24 cellular contexts compared by ENCODE assay signal in the genomic region with DNA sequence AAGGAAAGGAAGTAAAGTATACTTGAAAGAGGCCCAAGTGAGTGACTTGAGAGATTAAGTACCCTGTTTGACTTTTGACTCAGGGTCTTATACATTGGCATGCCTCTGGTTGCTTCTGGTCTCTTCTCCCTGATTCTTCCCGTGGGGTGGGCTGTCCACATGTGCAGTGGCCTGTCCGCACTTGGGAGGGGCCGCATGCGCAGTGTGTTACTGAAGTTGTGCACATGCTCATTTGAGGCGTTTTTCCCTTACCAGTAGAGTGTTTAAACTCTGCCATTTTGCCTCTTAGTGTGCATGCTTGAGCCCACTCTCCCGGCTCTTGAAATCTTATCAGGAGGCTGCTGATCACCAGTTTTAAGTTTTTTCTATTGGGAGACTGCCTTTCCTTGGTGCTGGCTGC.
"Had no signal": no experiment of that assay in that cellular context is flagged by ENCODE, and none has a peak within 500 bp of the region (broad histone marks: within the 10 kb centered on the region; RNA-seq: fewer than 3 reads in every experiment).

No MANE protein-coding gene starts in this region.

- DNase-seq: activated CD4-positive, alpha-beta T cell treated with anti-CD3 and anti-CD28 coated beads for 48 hours; activated CD4-positive, alpha-beta T cell treated with anti-CD3 and anti-CD28 coated beads, Interleukin-2, amount 50 U/mL, for 48 hours; activated CD8-positive, alpha-beta memory T cell treated with anti-CD3 and anti-CD28 coated beads for 24 hours; activated effector memory CD4-positive, alpha-beta T cell treated with Interleukin-2 at 50 U/mL for 16 hours; activated naive CD4-positive, alpha-beta T cell treated with Interleukin-2 at 50 U/mL for 16 hours; anterior cingulate cortex; effector CD8-positive, alpha-beta T cell; kidney glomerular epithelial cell; mammary epithelial cell; naive B cell; nephron progenitor cell; ovary; retina; sigmoid colon; small intestine; stimulated activated CD4-positive, alpha-beta T cell treated with anti-CD3 and anti-CD28 coated beads, Interleukin-4, amount 100 ng/mL, for 24 hours; stimulated activated naive CD8-positive, alpha-beta T cell treated with anti-CD3 and anti-CD28 coated beads, Interleukin-15, amount 100 ng/mL, for 72 hours; substantia nigra; WERI-Rb-1 had no signal

- H3K27me3 ChIP-seq: ovary, sigmoid colon had no signal

- H3K36me3 ChIP-seq: ovary, prostate gland, sigmoid colon, WERI-Rb-1 had no signal

- ATAC-seq: activated CD4-positive, CD25-positive, alpha-beta regulatory T cell treated with anti-CD3 and anti-CD28 coated beads, Interleukin-2, amount 50 U/mL, for 24 hours; left lobe of liver; stimulated activated effector memory CD8-positive, alpha-beta T cell treated with anti-CD3 and anti-CD28 coated beads, Interleukin-12 subunit alpha, Interleukin-12 subunit beta, amount 100 ng/mL, for 72 hours; stimulated activated naive CD8-positive, alpha-beta T cell treated with anti-CD3 and anti-CD28 coated beads, Interleukin-15, amount 100 ng/mL, for 72 hours had no signal

- H3K27ac ChIP-seq: epithelial cell of prostate, ovary, prostate gland, sigmoid colon, WERI-Rb-1 had no signal

- H3K4me1 ChIP-seq: prostate gland had no signal

- H3K4me3 ChIP-seq: ovary, prostate gland, sigmoid colon had no signal

- H3K9me3 ChIP-seq: ovary, prostate gland, sigmoid colon had no signal
